ENCODE assay signal across 22 cellular contexts in genomic region chr5:83085106-83085505, GRCh38. TPM values are rescaled to one million over a fixed set of nuclear protein-coding genes. Genes with fewer than 3 reads are reported as not detected.
DNase-seq lines count a peak whose midpoint lies in the region; ATAC-seq, FAIRE-seq and TF ChIP-seq lines count a peak whose summit lies in the region.
"Had no signal": no experiment of that assay in that cellular context is flagged by ENCODE, and none has a peak within 500 bp of the region (broad histone marks: within the 10 kb centered on the region; RNA-seq: fewer than 3 reads in every experiment).

No MANE protein-coding gene starts in this region.

- DNase-seq in NCI-H2029 (lab: John Stamatoyannopoulos, UW) (peak; percentile 23), NCI-H2029 treated with DMSO at 0.1 percent for 48 hours (lab: John Stamatoyannopoulos, UW) (no peak), NCI-H146 (lab: John Stamatoyannopoulos, UW) (peak; percentile 51), bronchial epithelial cell (ENCODE audit: low read depth) (peak; percentile 69), mucosa of descending colon (no peak), dermis blood vessel endothelial cell (no peak), thyroid gland (no peak)
- DNase-seq: 8988T; BE2C; CD4-positive, CD25-positive, alpha-beta regulatory T cell; DMS153; EL; GM23248; Karpas-422; NCI-H1092 treated with DMSO at 0.1 percent for 48 hours; NCI-H82; PC-9 had no signal

- no peak for TF ChIP-seq POLR2A in thyroid gland (IDR thresholded peaks at IDR 0.05)

- no peaks in the 10 kb centered on the region for H3K36me3 ChIP-seq in bronchial epithelial cell (ENCODE audit: control insufficient read depth, insufficient read depth, low read length)
- no peaks in the 10 kb centered on the region for H3K36me3 ChIP-seq in mucosa of descending colon (ENCODE audit: low read depth)
- H3K36me3 ChIP-seq in thyroid gland, result no peaks in the 10 kb centered on the region
- H3K36me3 ChIP-seq: BE2C had no signal

- H3K9me3 ChIP-seq in mucosa of descending colon, result no peaks in the 10 kb centered on the region
- no peaks in the 10 kb centered on the region for H3K9me3 ChIP-seq in thyroid gland
- H3K9me3 ChIP-seq: BE2C had no signal

- TF ChIP-seq CTCF in bronchial epithelial cell (IDR thresholded peaks at IDR 0.05; ENCODE audit: insufficient read depth, low read length, severe bottlenecking), result no peak
- no peak for TF ChIP-seq CTCF in mucosa of descending colon (IDR thresholded peaks at IDR 0.05)
- no peak for TF ChIP-seq CTCF in thyroid gland (IDR thresholded peaks at IDR 0.05)

- ATAC-seq in mucosa of descending colon (peak; percentile 67), GM19452 (IDR thresholded peaks at IDR 0.05; ENCODE audit: unreplicated experiment) (no peak)
- ATAC-seq: GM12878, HCT116 had no signal

- H3K27me3 ChIP-seq in bronchial epithelial cell (ENCODE audit: control insufficient read depth, insufficient read depth, low read length) (no peaks in the 10 kb centered on the region), thyroid gland (no peaks in the 10 kb centered on the region)
- H3K27me3 ChIP-seq: BE2C had no signal

- intact Hi-C loops in mucosa of descending colon (cut with DNase I, micrococcal nuclease) (no loop called here), thyroid gland (cut with DNase I) (no loop called here)

- FAIRE-seq in bronchial epithelial cell (lab: Jason Lieb, UNC), result no peak
- FAIRE-seq: GM12878, GM19239, HTR-8/SVneo had no signal

- WGBS in thyroid gland, 2 donors, result 81 to 89% methylated on average over 2 of the region's 2 CpGs

- no peak overlapping the region for H3K4me3 ChIP-seq in bronchial epithelial cell (ENCODE audit: low read depth, low read length)
- no peak overlapping the region for H3K4me3 ChIP-seq in mucosa of descending colon
- H3K4me3 ChIP-seq in thyroid gland (replicated peaks in 1 of 3), result no peak overlapping the region
- H3K4me3 ChIP-seq: GM12878, GM23248, PC-9 had no signal

- H3K27ac ChIP-seq in thyroid gland, result no peak overlapping the region
- H3K27ac ChIP-seq: GM23248, PC-9 had no signal

- H3K4me1 ChIP-seq in mucosa of descending colon (ENCODE audit: low read depth) (no peaks in the 10 kb centered on the region), thyroid gland (no peaks in the 10 kb centered on the region)
- H3K4me1 ChIP-seq: BE2C had no signal

RNA-seq across cellular contexts. Expression of gene XRCC4, which starts 7.8 kb away (rescaled TPM):
- total RNA-seq in bronchial epithelial cell (9.5 and 11.3 TPM in 2 replicates), mucosa of descending colon (1 to 10 TPM; 6.4 to 8.3 (median 8.1) TPM), dermis blood vessel endothelial cell (6.5 and 9.6 TPM in 2 replicates), thyroid gland (10 to 100 TPM in 1 of 4 donors, 1 to 10 TPM in 3; 6.7 to 11.6 (median 9.1) TPM)

RNA-seq across cellular contexts. Expression of gene TMEM167A, which starts 7.9 kb away (rescaled TPM):
- total RNA-seq in bronchial epithelial cell (45.0 and 51.1 TPM in 2 replicates), mucosa of descending colon (10 to 100 TPM; 59.9 to 75.1 (median 62.6) TPM), dermis blood vessel endothelial cell (57.7 and 60.5 TPM in 2 replicates), thyroid gland (10 to 100 TPM; 38.2 to 51.1 (median 49.2) TPM)

Comparison
In these comparisons a context has a peak if more than half of its experiments do, and no peak if none do; other contexts are left out.
1. DNase-seq: peak in NCI-H2029 (single experiment), NCI-H146 (single experiment) and bronchial epithelial cell (single experiment); none in NCI-H2029 treated with DMSO at 0.1 percent for 48 hours (single experiment), mucosa of descending colon (0 of 3), dermis blood vessel endothelial cell (single experiment) and thyroid gland (0 of 2).